In the genomic region with DNA sequence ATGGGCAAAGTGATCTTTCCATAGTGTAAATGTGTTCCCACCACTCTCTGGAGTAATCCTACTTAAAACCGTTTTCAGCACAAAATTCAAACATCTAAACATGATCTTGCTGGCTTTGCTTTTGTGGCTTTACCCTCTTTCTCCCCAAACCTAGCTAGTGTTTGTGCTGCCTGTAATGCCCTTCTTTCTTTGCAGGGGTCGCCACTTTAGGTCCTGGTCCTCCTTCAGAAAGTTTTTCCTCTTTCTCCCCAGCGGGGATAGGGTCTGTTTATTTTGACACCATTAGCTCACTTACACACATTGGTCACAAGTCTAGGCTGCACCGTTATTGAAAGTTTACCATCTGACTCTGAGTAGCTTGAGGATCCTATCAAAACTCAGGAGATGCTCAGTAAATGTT, we compare ENCODE assay signal across 10 cellular contexts. TPM values are rescaled to one million over a fixed set of nuclear protein-coding genes. Genes with fewer than 3 reads are reported as not detected.
DNase-seq lines count a peak whose midpoint lies in the region; ATAC-seq and TF ChIP-seq lines count a peak whose summit lies in the region.
"Had no signal": no experiment of that assay in that cellular context is flagged by ENCODE, and none has a peak within 500 bp of the region (broad histone marks: within the 10 kb centered on the region; RNA-seq: fewer than 3 reads in every experiment).

No MANE protein-coding gene starts in this region.

- CTCF ChIA-PET in activated CD8-positive, alpha-beta memory T cell treated with anti-CD3 and anti-CD28 coated beads, Interleukin-2, amount 10 ng/mL, durations not matched to agents 7 days and 5 days (lab: Charles Lee), result interaction anchor here (1.0 to 2.0 kb wide), 4 partner anchors 16 to 463 kb away, joined by 3 to 9 read pairs (median 4); a partner anchor contains a TSS

- H3K4me1 Mint-ChIP-seq in activated CD8-positive, alpha-beta memory T cell treated with anti-CD3 and anti-CD28 coated beads, Interleukin-2, amount 10 ng/mL, durations not matched to agents 7 days and 5 days, result peaks cover 16% of the 10 kb centered on the region
- H3K4me1 Mint-ChIP-seq in endodermal cell, result peaks cover 20% of the 10 kb centered on the region
- H3K4me1 Mint-ChIP-seq in stimulated activated naive B cell treated with anti-CD40 and anti-IgM and Interleukin-4, amounts not matched to agents 10 μg/mL and 1 μg/mL and 100 μg/mL, for 72 hours, result peaks cover 21 to 49% of the 10 kb centered on the region in 2 donors

- no peak overlapping the region for H3K9ac ChIP-seq in endodermal cell (ENCODE audit: extremely low read depth, low read length, poor library complexity, severe bottlenecking)

- no peaks in the 10 kb centered on the region for H3K36me3 Mint-ChIP-seq in activated CD8-positive, alpha-beta memory T cell treated with anti-CD3 and anti-CD28 coated beads, Interleukin-2, amount 10 ng/mL, durations not matched to agents 7 days and 5 days
- peaks cover 38% of the 10 kb centered on the region for H3K36me3 Mint-ChIP-seq in endodermal cell (ENCODE audit: low read depth)
- H3K36me3 Mint-ChIP-seq in stimulated activated naive B cell treated with anti-CD40 and anti-IgM and Interleukin-4, amounts not matched to agents 10 μg/mL and 1 μg/mL and 100 μg/mL, for 72 hours, result peaks cover 6 to 10% of the 10 kb centered on the region in 2 donors

- H3K9me3 ChIP-seq in SJCRH30 (replicated peaks) (peaks cover 6% of the 10 kb centered on the region), endodermal cell (ENCODE audit: control insufficient read depth, low read length) (peaks cover 38% of the 10 kb centered on the region)

- H3K4me1 ChIP-seq in SJCRH30, result 0 out of 2 replicates have a peak, but pooled peaks cover 4% of the 10 kb centered on the region
- no peaks in the 10 kb centered on the region for H3K4me1 ChIP-seq in endodermal cell (ENCODE audit: control insufficient read depth, insufficient read depth, low read length)

- DNase-seq in activated CD8-positive, alpha-beta memory T cell treated with anti-CD3 and anti-CD28 coated beads, Interleukin-2, amount 10 ng/mL, durations not matched to agents 7 days and 5 days, result no peak
- no peak for DNase-seq in activated CD8-positive, alpha-beta memory T cell treated with anti-CD3 and anti-CD28 coated beads, Interleukin-2, amount 50 U/mL, for 4 hours
- peak in 1 of 2 experiments; percentile 13 for DNase-seq in SJCRH30
- no peak for DNase-seq in endodermal cell
- no peak for DNase-seq in stimulated activated naive B cell treated with anti-CD40 and anti-IgM and Interleukin-4, amounts not matched to agents 10 μg/mL and 1 μg/mL and 100 μg/mL, for 72 hours
- no peak for DNase-seq in anterior cingulate cortex (lab: John Stamatoyannopoulos, UW)

- H3K36me3 ChIP-seq in SJCRH30 (no peaks in the 10 kb centered on the region), endodermal cell (ENCODE audit: control insufficient read depth, insufficient read depth, low read length) (peaks cover 4% of the 10 kb centered on the region)
- H3K36me3 ChIP-seq: Peyer's patch, right atrium auricular region had no signal

- peak overlapping the region; percentile 96 for H3K4me3 ChIP-seq in SJCRH30
- peak overlapping the region; percentile 96 for H3K4me3 ChIP-seq in endodermal cell (ENCODE audit: low read length)

- no peaks in the 10 kb centered on the region for H3K27me3 ChIP-seq in SJCRH30
- no peaks in the 10 kb centered on the region for H3K27me3 ChIP-seq in endodermal cell (ENCODE audit: control insufficient read depth, insufficient read depth, low read length, poor library complexity, severe bottlenecking)
- H3K27me3 ChIP-seq: Peyer's patch, right atrium auricular region had no signal

- 91 to 97% methylated on average over 3 to 4 of the region's 4 CpGs for WGBS in endodermal cell (ENCODE audit: insufficient coverage in 1 of 2, insufficient read length in 1 of 2), 2 experiments

- peak overlapping the region; percentile 88 for H3K4me3 Mint-ChIP-seq in activated CD8-positive, alpha-beta memory T cell treated with anti-CD3 and anti-CD28 coated beads, Interleukin-2, amount 10 ng/mL, durations not matched to agents 7 days and 5 days
- peak overlapping the region; percentile 86 for H3K4me3 Mint-ChIP-seq in endodermal cell
- peak overlapping the region; percentile 92 to 97 for H3K4me3 Mint-ChIP-seq in stimulated activated naive B cell treated with anti-CD40 and anti-IgM and Interleukin-4, amounts not matched to agents 10 μg/mL and 1 μg/mL and 100 μg/mL, for 72 hours

- H3K27me3 Mint-ChIP-seq in activated CD8-positive, alpha-beta memory T cell treated with anti-CD3 and anti-CD28 coated beads, Interleukin-2, amount 10 ng/mL, durations not matched to agents 7 days and 5 days, result peaks cover 6% of the 10 kb centered on the region
- no peaks in the 10 kb centered on the region for H3K27me3 Mint-ChIP-seq in endodermal cell (ENCODE audit: insufficient read depth)
- no peaks in the 10 kb centered on the region for H3K27me3 Mint-ChIP-seq in stimulated activated naive B cell treated with anti-CD40 and anti-IgM and Interleukin-4, amounts not matched to agents 10 μg/mL and 1 μg/mL and 100 μg/mL, for 72 hours

- no peaks in the 10 kb centered on the region for H3K9me3 Mint-ChIP-seq in activated CD8-positive, alpha-beta memory T cell treated with anti-CD3 and anti-CD28 coated beads, Interleukin-2, amount 10 ng/mL, durations not matched to agents 7 days and 5 days (ENCODE audit: low read depth)
- H3K9me3 Mint-ChIP-seq in endodermal cell, result peaks cover 52% of the 10 kb centered on the region
- H3K9me3 Mint-ChIP-seq in stimulated activated naive B cell treated with anti-CD40 and anti-IgM and Interleukin-4, amounts not matched to agents 10 μg/mL and 1 μg/mL and 100 μg/mL, for 72 hours, result peaks cover 5 to 8% of the 10 kb centered on the region in 2 donors

- H3K27ac ChIP-seq in SJCRH30 (no peak overlapping the region), endodermal cell (ENCODE audit: low read depth, low read length) (no peak overlapping the region)

- peak; percentile 34 for TF ChIP-seq CTCF in endodermal cell (conservative IDR thresholded peaks at IDR 0.05)

- no peak for ATAC-seq in activated CD8-positive, alpha-beta memory T cell treated with anti-CD3 and anti-CD28 coated beads, Interleukin-2, amount 10 ng/mL, durations not matched to agents 7 days and 5 days
- no peak for ATAC-seq in stimulated activated naive B cell treated with anti-CD40 and anti-IgM and Interleukin-4, amounts not matched to agents 10 μg/mL and 1 μg/mL and 100 μg/mL, for 72 hours (replicated peaks)
- no peak for ATAC-seq in GM18519 (IDR thresholded peaks at IDR 0.05; ENCODE audit: low FRiP score, unreplicated experiment)
- ATAC-seq in HG02870 (IDR thresholded peaks at IDR 0.05; ENCODE audit: unreplicated experiment), result no peak

- H3K27ac Mint-ChIP-seq in activated CD8-positive, alpha-beta memory T cell treated with anti-CD3 and anti-CD28 coated beads, Interleukin-2, amount 10 ng/mL, durations not matched to agents 7 days and 5 days, result no peak overlapping the region
- H3K27ac Mint-ChIP-seq in endodermal cell, result no peak overlapping the region
- no peak overlapping the region for H3K27ac Mint-ChIP-seq in stimulated activated naive B cell treated with anti-CD40 and anti-IgM and Interleukin-4, amounts not matched to agents 10 μg/mL and 1 μg/mL and 100 μg/mL, for 72 hours

RNA-seq across cellular contexts. Expression of a gene that starts 0.7 kb away (rescaled TPM):
- total RNA-seq in activated CD8-positive, alpha-beta memory T cell treated with anti-CD3 and anti-CD28 coated beads, Interleukin-2, amount 10 ng/mL, durations not matched to agents 7 days and 5 days, result 10 to 100 TPM; 62.0 to 88.0 TPM
- total RNA-seq in SJCRH30 (2014; rRNA removed; shearing (Covaris generic)), result 140 and 141 TPM in 2 replicates
- total RNA-seq in endodermal cell, result 100 to 1,000 TPM; 453 to 480 TPM
- polyA plus RNA-seq in endodermal cell (2013, experiment 1 of 2), result 154 TPM
- 158 TPM for polyA plus RNA-seq in endodermal cell (2013, experiment 2 of 2)
